8 cellular contexts compared by ENCODE assay signal in the genomic region with DNA sequence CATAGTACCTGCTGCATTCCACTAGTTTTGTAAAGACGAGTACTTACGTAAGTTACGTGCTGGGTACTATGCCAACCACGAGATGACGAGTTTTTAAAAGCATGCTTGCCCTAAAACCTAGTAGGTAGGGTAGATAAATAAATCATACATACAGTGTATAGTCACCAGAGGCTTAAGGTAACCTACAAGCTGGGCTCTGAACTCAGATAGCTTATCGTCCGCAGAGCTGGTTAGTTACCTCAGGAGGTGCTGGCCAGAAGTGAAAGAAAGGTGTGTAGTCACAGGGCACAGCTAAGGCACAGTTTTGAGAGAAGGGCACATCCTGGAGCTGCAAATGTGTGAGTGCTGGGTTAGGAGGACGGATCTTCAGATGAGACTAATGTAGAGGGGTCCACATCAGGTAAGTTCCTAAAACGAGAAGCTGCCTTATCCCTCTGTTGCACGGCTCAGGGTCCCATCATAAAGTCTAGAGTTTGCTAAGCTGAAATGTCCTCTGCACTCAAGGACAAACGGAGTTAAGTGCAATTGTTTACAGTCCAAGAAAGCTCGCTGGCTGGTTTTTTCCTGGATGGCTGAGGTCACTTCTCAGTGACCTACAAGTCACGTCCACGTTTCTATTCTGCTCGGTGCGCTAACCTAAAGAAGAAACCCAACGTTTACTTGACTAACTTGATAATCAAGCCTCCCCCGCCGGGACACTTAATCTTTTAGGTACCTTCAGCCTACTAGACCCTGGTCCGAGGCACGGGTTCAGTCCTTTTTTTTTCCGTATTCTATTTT. TPM values are rescaled to one million over a fixed set of nuclear protein-coding genes. Genes with fewer than 3 reads are reported as not detected.
A peak's percentile ranks its signal among the peaks of the same experiment; 100 is the strongest.
DNase-seq lines count a peak whose midpoint lies in the region; ATAC-seq and TF ChIP-seq lines count a peak whose summit lies in the region.

No MANE protein-coding gene starts in this region.

- POLR2A ChIA-PET in CD4-positive, alpha-beta memory T cell (lab: Charles Lee; ENCODE audit: partially characterized antibody) = interaction anchor here (1.0 to 3.1 kb wide), 5 partner anchors 67 to 883 kb away, joined by 4 to 25 read pairs (median 5); partner anchors contain the start of genes CEP120, SNX2 and SRFBP1
- POLR2A ChIA-PET in activated CD8-positive, alpha-beta T cell treated with anti-CD3 and anti-CD28 coated beads for 36 hours (lab: Charles Lee) = interaction anchor here (0.7 to 2.1 kb wide), 3 partner anchors 31 to 667 kb away, joined by 3 to 5 read pairs (median 4); partner anchors contain the start of genes CSNK1G3 and SNX2

- H3K4me1 ChIP-seq in CD4-positive, alpha-beta memory T cell (ENCODE audit: insufficient read depth, low read length) = peaks cover 25% of the 10 kb centered on the region
- H3K4me1 ChIP-seq in left ventricle myocardium inferior = peaks cover 29% of the 10 kb centered on the region

- H3K27ac Mint-ChIP-seq in CD4-positive, alpha-beta memory T cell = peak overlapping the region; percentile 87 to 94 (median 92)
- H3K27ac Mint-ChIP-seq in HFFc6 = peak overlapping the region; percentile 95
- peak overlapping the region; percentile 36 for H3K27ac Mint-ChIP-seq in activated CD8-positive, alpha-beta T cell treated with anti-CD3 and anti-CD28 coated beads for 36 hours

- peaks cover 21 to 37% (median 30%) of the 10 kb centered on the region in 4 donors for H3K4me1 Mint-ChIP-seq in CD4-positive, alpha-beta memory T cell
- H3K4me1 Mint-ChIP-seq in HFFc6 (ENCODE audit: low read depth) = peaks cover 42% of the 10 kb centered on the region
- H3K4me1 Mint-ChIP-seq in activated CD8-positive, alpha-beta T cell treated with anti-CD3 and anti-CD28 coated beads for 36 hours (ENCODE audit: low read depth) = peaks cover 14% of the 10 kb centered on the region

- peak overlapping the region; percentile 68 for H3K27ac ChIP-seq in CD4-positive, alpha-beta memory T cell (ENCODE audit: low read depth, low read length)
- peak overlapping the region; percentile 94 for H3K27ac ChIP-seq in left ventricle myocardium inferior (replicated peaks)

- CTCF ChIA-PET in CD4-positive, alpha-beta memory T cell (lab: Charles Lee; ENCODE audit: partially characterized antibody) = interaction anchor here (1.2 kb wide), 1 partner anchor 24 kb away, joined by 3 read pairs; no protein-coding TSS in a partner anchor
- CTCF ChIA-PET in activated CD8-positive, alpha-beta T cell treated with anti-CD3 and anti-CD28 coated beads for 36 hours (lab: Charles Lee) = interaction anchor here (0.7 to 1.8 kb wide), 4 partner anchors 9 to 67 kb away, joined by 3 to 6 read pairs (median 4); no protein-coding TSS in a partner anchor

- H3K36me3 Mint-ChIP-seq in CD4-positive, alpha-beta memory T cell = peaks cover 0 to 1% of the 10 kb centered on the region in 2 donors
- H3K36me3 Mint-ChIP-seq in HFFc6 (ENCODE audit: low read depth) = no peaks in the 10 kb centered on the region
- no peaks in the 10 kb centered on the region for H3K36me3 Mint-ChIP-seq in activated CD8-positive, alpha-beta T cell treated with anti-CD3 and anti-CD28 coated beads for 36 hours (ENCODE audit: low read depth)

- H3K36me3 ChIP-seq in CD4-positive, alpha-beta memory T cell (ENCODE audit: insufficient read depth, low read length) = no peaks in the 10 kb centered on the region
- H3K36me3 ChIP-seq in left ventricle myocardium inferior = no peaks in the 10 kb centered on the region

- peak overlapping the region; percentile 90 to 94 (median 94) for H3K4me3 Mint-ChIP-seq in CD4-positive, alpha-beta memory T cell
- peak overlapping the region; percentile 95 for H3K4me3 Mint-ChIP-seq in HFFc6
- peak overlapping the region; percentile 81 for H3K4me3 Mint-ChIP-seq in activated CD8-positive, alpha-beta T cell treated with anti-CD3 and anti-CD28 coated beads for 36 hours

- peak overlapping the region; percentile 79 to 96 for H3K4me3 ChIP-seq in CD4-positive, alpha-beta memory T cell (ENCODE audit: low read length in 2 of 2)
- H3K4me3 ChIP-seq in left ventricle myocardium inferior = peak overlapping the region; percentile 90
- peak overlapping the region; percentile 61 for H3K4me3 ChIP-seq in retinal pigment epithelial cell (ENCODE audit: low read length)

- intact Hi-C loops in CD4-positive, alpha-beta memory T cell (cut with micrococcal nuclease) = loop anchor here (10.0 kb wide), 1 partner anchor 670 kb away; the partner anchor contains the start of gene CSNK1G3
- intact Hi-C loops in activated CD8-positive, alpha-beta T cell treated with anti-CD3 and anti-CD28 coated beads for 36 hours (cut with micrococcal nuclease) = loop anchor here (10.0 kb wide), 1 partner anchor 70 kb away; the partner anchor contains the start of gene SNX2
- intact Hi-C loops in left ventricle myocardium inferior (cut with micrococcal nuclease) = no loop called here

- DNase-seq in CD4-positive, alpha-beta memory T cell = peak in 1 of 5 donors; percentile 8
- DNase-seq in HFFc6 (no peak), left ventricle myocardium inferior (no peak), retinal pigment epithelial cell (ENCODE audit: low read depth) (no peak), MV-4-11 (lab: John Stamatoyannopoulos, UW) (no peak), NCI-H1436 treated with DMSO at 0.1 percent for 48 hours (lab: John Stamatoyannopoulos, UW) (no peak), NCI-H526 treated with DMSO at 0.1 percent for 48 hours (lab: John Stamatoyannopoulos, UW) (no peak)
- no peak for DNase-seq in activated CD8-positive, alpha-beta T cell treated with anti-CD3 and anti-CD28 coated beads for 36 hours

- no peak for TF ChIP-seq CTCF in HFFc6 (IDR thresholded peaks at IDR 0.05)
- TF ChIP-seq CTCF in activated CD8-positive, alpha-beta T cell treated with anti-CD3 and anti-CD28 coated beads for 36 hours (IDR thresholded peaks at IDR 0.05) = no peak
- TF ChIP-seq CTCF in left ventricle myocardium inferior (IDR thresholded peaks at IDR 0.05; ENCODE audit: borderline replicate concordance) = no peak
- TF ChIP-seq CTCF in retinal pigment epithelial cell (conservative IDR thresholded peaks at IDR 0.05; ENCODE audit: low read depth, low read length) = no peak

- H3K27me3 Mint-ChIP-seq in CD4-positive, alpha-beta memory T cell = no peaks in the 10 kb centered on the region
- H3K27me3 Mint-ChIP-seq in HFFc6 (ENCODE audit: insufficient read depth) = no peaks in the 10 kb centered on the region
- H3K27me3 Mint-ChIP-seq in activated CD8-positive, alpha-beta T cell treated with anti-CD3 and anti-CD28 coated beads for 36 hours = peaks cover 5% of the 10 kb centered on the region

- H3K9me3 Mint-ChIP-seq in CD4-positive, alpha-beta memory T cell = peaks cover 0 to 3% (median 0%) of the 10 kb centered on the region in 8 donors
- H3K9me3 Mint-ChIP-seq in HFFc6 = no peaks in the 10 kb centered on the region
- H3K9me3 Mint-ChIP-seq in activated CD8-positive, alpha-beta T cell treated with anti-CD3 and anti-CD28 coated beads for 36 hours = no peaks in the 10 kb centered on the region

- no peaks in the 10 kb centered on the region for H3K9me3 ChIP-seq in CD4-positive, alpha-beta memory T cell (ENCODE audit: control insufficient read depth in 1 of 2, low read length in 2 of 2)
- H3K9me3 ChIP-seq in left ventricle myocardium inferior (replicated peaks) = peaks cover 10% of the 10 kb centered on the region

- H3K27me3 ChIP-seq in CD4-positive, alpha-beta memory T cell (ENCODE audit: insufficient read depth, low read length) = no peaks in the 10 kb centered on the region
- H3K27me3 ChIP-seq in left ventricle myocardium inferior (ENCODE audit: low read depth) = no peaks in the 10 kb centered on the region

- ATAC-seq in activated CD8-positive, alpha-beta T cell treated with anti-CD3 and anti-CD28 coated beads for 36 hours = no peak

RNA-seq across cellular contexts. Expression of gene SNX24, which starts 1.1 kb away (rescaled TPM):
- 1 to 10 TPM; 4.4 to 7.2 TPM for total RNA-seq in CD4-positive, alpha-beta memory T cell
- 1 to 10 TPM; 2.7 to 4.3 TPM for polyA plus RNA-seq in CD4-positive, alpha-beta memory T cell
- total RNA-seq in HFFc6 (2021; fragmentation: NEBNext Ultra II Directional; extraction: Animal tissue kit (Norgen Biotek cat#: 25700)) = 10 to 100 TPM; 19.7 to 24.1 (median 21.9) TPM
- total RNA-seq in activated CD8-positive, alpha-beta T cell treated with anti-CD3 and anti-CD28 coated beads for 36 hours = 1 to 10 TPM; 2.0 to 2.3 TPM
- 16.0 TPM for total RNA-seq in left ventricle myocardium inferior

Comparison
In these comparisons a context has a peak if more than half of its experiments do, and no peak if none do; other contexts are left out.
1. H3K27ac Mint-ChIP-seq: peak in every context shown above with its lines; median percentile 95 in HFFc6; 92 in CD4-positive, alpha-beta memory T cell; 36 in activated CD8-positive, alpha-beta T cell treated with anti-CD3 and anti-CD28 coated beads for 36 hours.